In genomic region chr17:17681744-17682292, GRCh38 we compare ENCODE assay signal across 8 cellular contexts. TPM values are rescaled to one million over a fixed set of nuclear protein-coding genes. Genes with fewer than 3 reads are reported as not detected.
A peak's percentile ranks its signal among the peaks of the same experiment; 100 is the strongest.
DNase-seq lines count a peak whose midpoint lies in the region; ATAC-seq and TF ChIP-seq lines count a peak whose summit lies in the region.

No MANE protein-coding gene starts in this region.

- no peak for TF ChIP-seq POLR2A in esophagus squamous epithelium (IDR thresholded peaks at IDR 0.05)

- DNase-seq in HL-60 (ENCODE audit: low read depth in 1 of 2, low spot score in 1 of 2) = peak in 1 of 2 experiments; percentile 1
- DNase-seq in activated CD8-positive, alpha-beta T cell treated with anti-CD3 and anti-CD28 coated beads, Interleukin-2, amount 10 ng/mL, durations not matched to agents 7 days and 5 days = peak; percentile 53
- no peak for DNase-seq in esophagus squamous epithelium (lab: John Stamatoyannopoulos, UW)
- DNase-seq in neural crest cell (ENCODE audit: low read depth, low spot score) = peak; percentile 29
- no peak for DNase-seq in NCI-H1048 (lab: John Stamatoyannopoulos, UW)

- POLR2A ChIA-PET in activated CD8-positive, alpha-beta T cell treated with anti-CD3 and anti-CD28 coated beads, Interleukin-2, amount 10 ng/mL, durations not matched to agents 7 days and 5 days (lab: Charles Lee) = interaction anchor here (0.9 to 2.8 kb wide), 8 partner anchors 11 to 178 kb away, joined by 3 to 38 read pairs (median 4); partner anchors contain the start of gene SREBF1

- H3K27me3 ChIP-seq in HL-60 (ENCODE audit: insufficient read depth, poor library complexity, severe bottlenecking) (no peaks in the 10 kb centered on the region), esophagus squamous epithelium (no peaks in the 10 kb centered on the region)

- CTCF ChIA-PET in activated CD8-positive, alpha-beta T cell treated with anti-CD3 and anti-CD28 coated beads, Interleukin-2, amount 10 ng/mL, durations not matched to agents 7 days and 5 days (lab: Charles Lee) = interaction anchor here (0.7 to 2.1 kb wide), 13 partner anchors 9 to 352 kb away, joined by 3 to 21 read pairs (median 4); no protein-coding TSS in a partner anchor

- peaks cover 5% of the 10 kb centered on the region for H3K36me3 Mint-ChIP-seq in activated CD8-positive, alpha-beta T cell treated with anti-CD3 and anti-CD28 coated beads, Interleukin-2, amount 10 ng/mL, durations not matched to agents 7 days and 5 days (ENCODE audit: low read depth)
- no peaks in the 10 kb centered on the region for H3K36me3 Mint-ChIP-seq in neural crest cell (ENCODE audit: low read depth)

- H3K9me3 Mint-ChIP-seq in activated CD8-positive, alpha-beta T cell treated with anti-CD3 and anti-CD28 coated beads, Interleukin-2, amount 10 ng/mL, durations not matched to agents 7 days and 5 days (ENCODE audit: insufficient read depth) = no peaks in the 10 kb centered on the region
- no peaks in the 10 kb centered on the region for H3K9me3 Mint-ChIP-seq in neural crest cell

- H3K27me3 Mint-ChIP-seq in activated CD8-positive, alpha-beta T cell treated with anti-CD3 and anti-CD28 coated beads, Interleukin-2, amount 10 ng/mL, durations not matched to agents 7 days and 5 days (ENCODE audit: low read depth) = peaks cover 8% of the 10 kb centered on the region
- no peaks in the 10 kb centered on the region for H3K27me3 Mint-ChIP-seq in neural crest cell (ENCODE audit: low read depth)

- no peaks in the 10 kb centered on the region for H3K36me3 ChIP-seq in esophagus squamous epithelium

- intact Hi-C loops in esophagus squamous epithelium (cut with DNase I) = loop anchor here (10.0 kb wide), 1 partner anchor 93 kb away; no protein-coding TSS in a partner anchor

- H3K4me1 Mint-ChIP-seq in activated CD8-positive, alpha-beta T cell treated with anti-CD3 and anti-CD28 coated beads, Interleukin-2, amount 10 ng/mL, durations not matched to agents 7 days and 5 days (ENCODE audit: low read depth) = peaks cover 48% of the 10 kb centered on the region
- peaks cover 53% of the 10 kb centered on the region for H3K4me1 Mint-ChIP-seq in neural crest cell

- peaks cover 34 to 54% (median 36%) of the 10 kb centered on the region in 3 donors for H3K4me1 ChIP-seq in esophagus squamous epithelium

- H3K27ac ChIP-seq in 22Rv1 (peak overlapping the region; percentile 85), HL-60 (replicated peaks) (peak overlapping the region; percentile 81), esophagus squamous epithelium (peak overlapping the region; percentile 94 to 98 (median 96))

- H3K9me3 ChIP-seq in esophagus squamous epithelium = no peaks in the 10 kb centered on the region

- TF ChIP-seq CTCF in 22Rv1 (IDR thresholded peaks at IDR 0.05) = no peak
- no peak for TF ChIP-seq CTCF in HL-60 (IDR thresholded peaks at IDR 0.05; ENCODE audit: insufficient read depth, low read length)
- no peak for TF ChIP-seq CTCF in esophagus squamous epithelium (IDR thresholded peaks at IDR 0.05)
- no peak for TF ChIP-seq CTCF in neural crest cell (conservative IDR thresholded peaks at IDR 0.05)

- peak overlapping the region; percentile 92 for H3K27ac Mint-ChIP-seq in activated CD8-positive, alpha-beta T cell treated with anti-CD3 and anti-CD28 coated beads, Interleukin-2, amount 10 ng/mL, durations not matched to agents 7 days and 5 days
- H3K27ac Mint-ChIP-seq in neural crest cell (ENCODE audit: unreplicated experiment) = peak overlapping the region; percentile 88

- H3K4me3 ChIP-seq in HL-60 (replicated peaks; ENCODE audit: insufficient read depth, low read length) (peak overlapping the region; percentile 63), esophagus squamous epithelium (peak overlapping the region; percentile 65 to 97 (median 89))

- ATAC-seq in GM18907 (IDR thresholded peaks at IDR 0.05; ENCODE audit: unreplicated experiment) (peak; percentile 28), HG03045 (IDR thresholded peaks at IDR 0.05; ENCODE audit: unreplicated experiment) (no peak)
- peak; percentile 47 for ATAC-seq in activated CD8-positive, alpha-beta T cell treated with anti-CD3 and anti-CD28 coated beads, Interleukin-2, amount 10 ng/mL, durations not matched to agents 7 days and 5 days

- 0% methylated on average over 1 of the region's 68 CpGs; no CpG with 5 or more reads in 1 of the 2 donors for WGBS in esophagus squamous epithelium, 2 donors

- peak overlapping the region; percentile 87 for H3K4me3 Mint-ChIP-seq in activated CD8-positive, alpha-beta T cell treated with anti-CD3 and anti-CD28 coated beads, Interleukin-2, amount 10 ng/mL, durations not matched to agents 7 days and 5 days
- H3K4me3 Mint-ChIP-seq in neural crest cell = peak overlapping the region; percentile 90

RNA-seq across cellular contexts. Expression of gene RAI1, which starts 0.6 kb away (rescaled TPM):
- total RNA-seq in activated CD8-positive, alpha-beta T cell treated with anti-CD3 and anti-CD28 coated beads, Interleukin-2, amount 10 ng/mL, durations not matched to agents 7 days and 5 days = 10 to 100 TPM; 24.4 to 24.6 TPM
- total RNA-seq in esophagus squamous epithelium (10 to 100 TPM; 17.0 to 36.3 (median 22.3) TPM), neural crest cell (53.6 and 54.0 TPM in 2 replicates)

Comparison
In these comparisons a context has a peak if more than half of its experiments do, and no peak if none do; other contexts are left out.
1. DNase-seq: peak in activated CD8-positive, alpha-beta T cell treated with anti-CD3 and anti-CD28 coated beads, Interleukin-2, amount 10 ng/mL, durations not matched to agents 7 days and 5 days (single experiment) and neural crest cell (single experiment); none in esophagus squamous epithelium (single experiment) and NCI-H1048 (single experiment).
2. Peak in every context shown above with its lines, with median percentiles within 50 percentile points of each other: H3K27ac ChIP-seq.